8 cellular contexts compared by ENCODE assay signal in the genomic region with DNA sequence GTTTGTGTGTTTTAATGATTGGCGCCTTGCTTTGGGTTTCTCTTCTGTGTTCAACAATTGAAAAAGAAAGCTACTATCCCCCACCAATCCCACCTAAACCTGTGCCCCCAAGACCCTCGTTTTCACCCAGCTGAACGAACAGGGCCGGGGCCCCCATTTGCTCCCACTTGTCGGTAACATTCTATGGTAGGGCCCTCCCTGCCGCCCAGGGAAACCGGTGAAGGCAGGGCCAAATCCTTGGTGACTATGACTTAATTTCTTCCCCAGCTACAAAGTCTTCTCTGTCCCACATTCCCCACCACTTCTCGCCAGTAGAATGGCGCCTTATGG. TPM values are rescaled to one million over a fixed set of nuclear protein-coding genes. Genes with fewer than 3 reads are reported as not detected.
DNase-seq lines count a peak whose midpoint lies in the region; ATAC-seq and TF ChIP-seq lines count a peak whose summit lies in the region.

No MANE protein-coding gene starts in this region.

- H2BK12ac ChIP-seq in mesenchymal stem cell (ENCODE audit: low read length in 2 of 2) = no peak overlapping the region

- H2AK5ac ChIP-seq in mesenchymal stem cell (ENCODE audit: low read length, severe bottlenecking) = peak overlapping the region; percentile 66

- H3K27me3 ChIP-seq in HL-60 (ENCODE audit: insufficient read depth, poor library complexity, severe bottlenecking) (no peaks in the 10 kb centered on the region), mesenchymal stem cell (ENCODE audit: control insufficient read depth in 1 of 2, insufficient read depth in 1 of 2, low read length in 2 of 2) (no peaks in the 10 kb centered on the region)

- H4K8ac ChIP-seq in mesenchymal stem cell (ENCODE audit: low read length) = peak overlapping the region; percentile 97

- H2BK120ac ChIP-seq in mesenchymal stem cell (ENCODE audit: low read depth, low read length) = no peak overlapping the region

- H3K23ac ChIP-seq in mesenchymal stem cell (ENCODE audit: low read length in 2 of 2) = no peak overlapping the region

- WGBS in mesenchymal stem cell = 36% methylated on average over 6 of the region's 9 CpGs

- H3K79me1 ChIP-seq in mesenchymal stem cell (replicated peaks; ENCODE audit: low read length, poor library complexity, severe bottlenecking) = peaks cover 26% of the 10 kb centered on the region

- no peak for TF ChIP-seq CTCF in 22Rv1 (IDR thresholded peaks at IDR 0.05)
- no peak for TF ChIP-seq CTCF in HL-60 (IDR thresholded peaks at IDR 0.05; ENCODE audit: insufficient read depth, low read length)
- no peak for TF ChIP-seq CTCF in brain (conservative IDR thresholded peaks at IDR 0.05)

- peak overlapping the region; percentile 97 for H3K9ac ChIP-seq in mesenchymal stem cell (ENCODE audit: low read length)

- H3K9me3 Mint-ChIP-seq in brain = no peaks in the 10 kb centered on the region

- H3K27ac ChIP-seq in 22Rv1 (peak overlapping the region; percentile 76), HL-60 (replicated peaks) (peak overlapping the region; percentile 89), mesenchymal stem cell (ENCODE audit: low read length, poor library complexity, severe bottlenecking) (no peak overlapping the region)

- no peak overlapping the region for H3K14ac ChIP-seq in mesenchymal stem cell (ENCODE audit: low read length in 2 of 2)

- peaks cover 19 to 35% of the 10 kb centered on the region in 2 experiments for H3K36me3 ChIP-seq in mesenchymal stem cell (ENCODE audit: control insufficient read depth in 1 of 2, insufficient read depth in 2 of 2, low read depth in 1 of 2, low read length in 2 of 2)

- H3K36me3 Mint-ChIP-seq in brain = peaks cover 40% of the 10 kb centered on the region

- peak overlapping the region; percentile 60 for H3K4me3 ChIP-seq in HL-60 (replicated peaks; ENCODE audit: insufficient read depth, low read length)
- H3K4me3 ChIP-seq in mesenchymal stem cell (ENCODE audit: insufficient read depth in 1 of 2, low read depth in 1 of 2, low read length in 2 of 2) = peak overlapping the region; percentile 83 to 100

- H3K18ac ChIP-seq in mesenchymal stem cell (ENCODE audit: low read depth in 1 of 2, low read length in 2 of 2) = peak overlapping the region in 1 of 2 experiments; percentile 56

- H3K4me2 ChIP-seq in mesenchymal stem cell (ENCODE audit: low read length, poor library complexity, severe bottlenecking) = peak overlapping the region; percentile 71

- H3K4me1 ChIP-seq in mesenchymal stem cell (ENCODE audit: control insufficient read depth, insufficient read depth, low read depth, low read length) = peaks cover 10% of the 10 kb centered on the region

- H3K27me3 Mint-ChIP-seq in brain = peaks cover 9% of the 10 kb centered on the region

- H3K4me3 Mint-ChIP-seq in brain = peak overlapping the region; percentile 99 to 100 (median 100)

- DNase-seq in HL-60 (ENCODE audit: low read depth in 1 of 2, low spot score in 1 of 2) (peak in 1 of 2 experiments; percentile 4), mesenchymal stem cell (no peak), NCI-H1048 (lab: John Stamatoyannopoulos, UW) (no peak), DMS79 treated with DMSO at 0.1 percent for 48 hours (lab: John Stamatoyannopoulos, UW) (no peak)

- H3K4me1 Mint-ChIP-seq in brain = peaks cover 58% of the 10 kb centered on the region

- peak overlapping the region; percentile 98 to 100 (median 99) for H3K27ac Mint-ChIP-seq in brain

- peak overlapping the region; percentile 87 to 91 for H3K4ac ChIP-seq in mesenchymal stem cell (ENCODE audit: low read depth in 1 of 2, low read length in 2 of 2)

- H2AFZ ChIP-seq in mesenchymal stem cell (ENCODE audit: low read depth, low read length) = peak overlapping the region; percentile 8

- no peaks in the 10 kb centered on the region for H3K9me3 ChIP-seq in mesenchymal stem cell (ENCODE audit: control insufficient read depth, low read length)

- peak overlapping the region; percentile 37 for H2BK15ac ChIP-seq in mesenchymal stem cell (ENCODE audit: low read depth, poor library complexity, severe bottlenecking)

- ATAC-seq in GM21447 (IDR thresholded peaks at IDR 0.05; ENCODE audit: unreplicated experiment) (no peak), HG03520 (IDR thresholded peaks at IDR 0.05; ENCODE audit: unreplicated experiment) (no peak)

- no peak overlapping the region for H2BK5ac ChIP-seq in mesenchymal stem cell (ENCODE audit: low read depth, low read length, poor library complexity, severe bottlenecking)

- peak overlapping the region; percentile 59 for H4K91ac ChIP-seq in mesenchymal stem cell (ENCODE audit: low read length)

RNA-seq across cellular contexts. Expression of a gene that starts 0.6 kb away (rescaled TPM):
- 195 TPM for polyA plus RNA-seq in brain (ENCODE audit: insufficient read depth, low read depth, low replicate concordance)
- 43.8 TPM for polyA plus RNA-seq in mesenchymal stem cell (2013, experiment 1 of 2)
- polyA plus RNA-seq in mesenchymal stem cell (2013, experiment 2 of 2) = 39.2 TPM

RNA-seq across cellular contexts. Expression of a gene that starts 19.2 kb away (rescaled TPM):
- 5.4 TPM for polyA plus RNA-seq in brain (ENCODE audit: insufficient read depth, low read depth, low replicate concordance)
- 1.4 TPM for polyA plus RNA-seq in mesenchymal stem cell (2013, experiment 1 of 2)
- 1.4 TPM for polyA plus RNA-seq in mesenchymal stem cell (2013, experiment 2 of 2)

RNA-seq across cellular contexts. Expression of a gene that starts 29.6 kb away (rescaled TPM):
- polyA plus RNA-seq in brain (ENCODE audit: insufficient read depth, low read depth, low replicate concordance) = 23.3 TPM
- 3.4 TPM for polyA plus RNA-seq in mesenchymal stem cell (2013, experiment 1 of 2)
- polyA plus RNA-seq in mesenchymal stem cell (2013, experiment 2 of 2) = 3.3 TPM

RNA-seq across cellular contexts. Expression of a gene that starts 39.9 kb away (rescaled TPM):
- polyA plus RNA-seq in brain (ENCODE audit: insufficient read depth, low read depth, low replicate concordance) = 58.6 TPM
- 33.6 TPM for polyA plus RNA-seq in mesenchymal stem cell (2013, experiment 1 of 2)
- 32.9 TPM for polyA plus RNA-seq in mesenchymal stem cell (2013, experiment 2 of 2)

RNA-seq across cellular contexts. Expression of a gene that starts 40.1 kb away (rescaled TPM):
- polyA plus RNA-seq in brain (ENCODE audit: insufficient read depth, low read depth, low replicate concordance) = 52.5 TPM
- polyA plus RNA-seq in mesenchymal stem cell (2013, experiment 1 of 2) = 56.4 TPM
- polyA plus RNA-seq in mesenchymal stem cell (2013, experiment 2 of 2) = 55.0 TPM
